ENCODE assay signal across 1 cellular context in the genomic region with DNA sequence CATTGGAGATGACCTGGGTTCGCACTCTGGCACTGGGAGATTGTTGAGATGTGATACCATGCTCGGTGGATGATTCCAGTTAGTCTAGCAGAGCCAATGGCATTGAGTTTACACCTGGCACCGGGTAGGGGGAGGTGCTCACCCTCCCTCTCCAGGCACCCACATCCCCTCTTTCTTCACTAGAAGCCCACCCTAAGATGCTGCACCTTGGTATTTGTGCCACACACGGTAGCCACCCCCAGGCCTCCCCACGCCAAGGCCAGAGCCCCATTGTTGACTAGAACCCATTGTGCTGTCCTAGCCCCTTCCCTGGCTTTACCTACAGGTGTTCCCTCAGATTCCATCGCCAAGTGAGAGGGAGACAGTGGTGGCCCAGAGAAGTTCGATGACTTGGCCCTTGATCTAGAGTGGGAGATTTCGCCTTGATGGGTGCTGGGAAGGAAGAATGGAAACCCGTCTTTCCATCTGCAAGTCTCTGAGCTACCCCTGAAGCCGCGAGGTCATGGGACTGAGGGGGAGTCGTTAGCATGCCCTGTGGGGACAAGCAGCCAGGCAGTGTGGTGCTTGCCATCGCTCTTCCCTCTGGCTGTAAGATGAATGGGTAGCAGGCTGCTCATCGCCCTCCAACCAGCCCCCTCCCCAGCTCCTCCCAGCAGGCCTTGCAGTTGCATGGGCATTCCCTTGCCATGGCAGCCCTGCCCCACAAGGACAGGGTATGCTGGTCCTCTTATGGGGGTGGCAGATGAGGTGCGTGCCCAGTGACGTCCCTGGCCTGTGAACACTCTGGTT.
TF ChIP-seq lines count a peak whose summit lies in the region.

No MANE protein-coding gene starts in this region.

TF ChIP-seq in H1, 55 proteins besides CTCF, POLR2A, EP300 and RAD21:
- peak; percentile 25 for TF ChIP-seq POLR2AphosphoS5 (IDR thresholded peaks at IDR 0.05; ENCODE audit: low read depth, low read length)
- TF ChIP-seq MAFK (IDR thresholded peaks at IDR 0.05; ENCODE audit: low read depth, low read length): no peak
TF ChIP-seq in H1: peak in this region for 1.
